In the genomic region with DNA sequence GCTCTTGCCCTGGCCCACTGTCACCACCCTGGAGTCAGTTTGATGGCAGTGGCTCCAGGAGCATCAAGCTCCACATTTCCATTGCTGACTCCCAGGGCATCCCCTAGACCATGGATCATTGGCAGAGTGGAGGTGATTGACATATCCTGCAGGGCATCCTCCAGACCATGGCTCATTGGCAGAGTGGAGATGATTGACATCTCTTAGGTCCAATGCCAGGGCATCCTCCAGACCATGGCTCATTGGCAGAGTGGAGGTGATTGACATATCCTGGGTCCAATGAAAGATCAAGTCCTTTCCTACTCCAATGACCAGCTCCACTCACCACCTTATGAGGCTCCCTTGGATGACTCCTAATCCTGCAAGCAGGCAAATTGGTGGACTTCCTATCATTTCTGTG, we compare ENCODE assay signal across 14 cellular contexts.
DNase-seq lines count a peak whose midpoint lies in the region; ATAC-seq and TF ChIP-seq lines count a peak whose summit lies in the region.
"Had no signal": no experiment of that assay in that cellular context is flagged by ENCODE, and none has a peak within 500 bp of the region (broad histone marks: within the 10 kb centered on the region; RNA-seq: fewer than 3 reads in every experiment).

No MANE protein-coding gene starts in this region.

- peaks cover 58 to 78% of the 10 kb centered on the region in 2 donors for H3K27me3 Mint-ChIP-seq in effector memory CD8-positive, alpha-beta T cell

- no peaks in the 10 kb centered on the region for H3K9me3 Mint-ChIP-seq in effector memory CD8-positive, alpha-beta T cell
- H3K9me3 Mint-ChIP-seq: activated CD4-positive, alpha-beta T cell treated with anti-CD3 and anti-CD28 coated beads, Interleukin-2, amount 10 ng/mL, durations not matched to agents 24 days and 14 days had no signal

- no peak for TF ChIP-seq CTCF in omental fat pad (IDR thresholded peaks at IDR 0.05)

- ATAC-seq in GM21619 (IDR thresholded peaks at IDR 0.05; ENCODE audit: unreplicated experiment) (no peak), omental fat pad (ENCODE audit: low FRiP score) (no peak)
- ATAC-seq in effector memory CD8-positive, alpha-beta T cell (replicated peaks): no peak
- ATAC-seq: lower lobe of right lung had no signal

- DNase-seq in ELR (ENCODE audit: low read depth) (peak; percentile 70), astrocyte of the hippocampus (ENCODE audit: low read depth, low spot score) (peak; percentile 49), iPS-NIHi11 (ENCODE audit: low spot score) (peak; percentile 57), omental fat pad (ENCODE audit: low spot score) (no peak), NCI-H1694 treated with DMSO at 0.1 percent for 48 hours (lab: John Stamatoyannopoulos, UW) (no peak)
- peak; percentile 83 for DNase-seq in Jurkat, Clone E6-1 (ENCODE audit: low read depth, low spot score)
- no peak for DNase-seq in effector memory CD8-positive, alpha-beta T cell
- DNase-seq: activated CD4-positive, alpha-beta T cell treated with anti-CD3 and anti-CD28 coated beads, Interleukin-2, amount 10 ng/mL, durations not matched to agents 24 days and 14 days; DMS79; lower lobe of right lung; NCI-H1105 had no signal

- peaks cover 7% of the 10 kb centered on the region for H3K36me3 Mint-ChIP-seq in effector memory CD8-positive, alpha-beta T cell (ENCODE audit: insufficient read depth)

- no peak overlapping the region for H3K4me3 Mint-ChIP-seq in effector memory CD8-positive, alpha-beta T cell
- H3K4me3 Mint-ChIP-seq: activated CD4-positive, alpha-beta T cell treated with anti-CD3 and anti-CD28 coated beads, Interleukin-2, amount 10 ng/mL, durations not matched to agents 24 days and 14 days had no signal

- no peak overlapping the region for H3K27ac Mint-ChIP-seq in effector memory CD8-positive, alpha-beta T cell
- H3K27ac Mint-ChIP-seq: activated CD4-positive, alpha-beta T cell treated with anti-CD3 and anti-CD28 coated beads, Interleukin-2, amount 10 ng/mL, durations not matched to agents 24 days and 14 days had no signal

- no peak overlapping the region for H3K4me3 ChIP-seq in Jurkat, Clone E6-1 (ENCODE audit: low read length)
- H3K4me3 ChIP-seq: HAP-1, lower lobe of right lung, Peyer's patch had no signal

- H3K4me1 Mint-ChIP-seq in effector memory CD8-positive, alpha-beta T cell (ENCODE audit: low read depth in 2 of 2): no peaks in the 10 kb centered on the region
- H3K4me1 Mint-ChIP-seq: activated CD4-positive, alpha-beta T cell treated with anti-CD3 and anti-CD28 coated beads, Interleukin-2, amount 10 ng/mL, durations not matched to agents 24 days and 14 days had no signal

Comparison
In these comparisons a context has a peak if more than half of its experiments do, and no peak if none do; other contexts are left out.
1. DNase-seq: peak in ELR (single experiment), Jurkat, Clone E6-1 (single experiment), astrocyte of the hippocampus (single experiment) and iPS-NIHi11 (single experiment); none in omental fat pad (single experiment), effector memory CD8-positive, alpha-beta T cell (0 of 3) and NCI-H1694 treated with DMSO at 0.1 percent for 48 hours (single experiment).